8 cellular contexts compared by ENCODE assay signal in the genomic region with DNA sequence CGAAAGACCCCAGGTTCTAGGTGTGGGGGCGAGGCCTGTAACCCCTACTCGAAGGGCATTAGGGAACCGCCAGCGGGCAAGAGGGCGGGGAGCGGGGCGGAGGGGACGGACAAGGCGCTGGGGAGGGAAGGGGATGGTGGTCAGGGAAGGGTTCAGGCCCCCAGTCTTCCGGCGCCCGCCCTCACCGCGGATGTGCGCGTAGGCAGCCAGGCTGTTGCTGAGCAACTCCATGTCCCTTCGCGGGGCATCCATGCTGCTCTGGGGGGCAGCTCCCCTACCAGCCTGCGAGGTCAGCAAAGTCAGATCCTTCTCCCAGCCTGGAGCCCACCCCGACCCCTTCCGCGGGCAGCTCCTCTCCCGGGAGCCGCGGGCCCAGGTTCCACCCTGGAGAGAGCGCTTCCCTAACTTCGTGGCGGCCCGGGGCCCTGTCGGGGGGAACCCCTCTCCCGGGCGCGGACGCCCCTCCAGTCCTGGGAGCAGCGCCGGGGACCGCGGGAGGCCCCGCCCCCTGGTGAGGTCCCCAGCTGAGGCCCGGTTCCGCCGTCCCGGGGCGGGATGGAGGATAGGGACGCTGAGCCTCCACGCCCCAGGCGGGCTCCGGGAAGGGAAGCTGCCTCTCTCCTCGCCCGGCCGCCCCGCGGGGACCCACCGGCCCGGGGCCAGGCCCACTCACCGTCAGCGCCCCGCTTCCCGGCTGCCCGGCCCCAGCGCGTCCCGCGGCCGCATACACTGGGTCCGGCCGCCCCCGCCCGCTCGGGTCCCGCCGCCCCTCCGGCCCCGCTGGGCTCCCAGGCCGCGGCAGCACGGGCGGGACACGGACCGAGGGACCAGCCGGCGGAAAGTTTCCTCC. TPM values are rescaled to one million over a fixed set of nuclear protein-coding genes. Genes with fewer than 3 reads are reported as not detected.
DNase-seq lines count a peak whose midpoint lies in the region; ATAC-seq, FAIRE-seq and TF ChIP-seq lines count a peak whose summit lies in the region.

No MANE protein-coding gene starts in this region.

- DNase-seq in GM12865 (ENCODE audit: low read depth) (peak; percentile 38), glutamatergic neuron (peak; percentile 47), pancreas (peak in 5 of 6 donors; percentile 25 to 82 (median 55)), NCI-H1417 treated with DMSO at 0.1 percent for 48 hours (lab: John Stamatoyannopoulos, UW) (no peak), globus pallidus (ENCODE audit: low spot score) (no peak)
- DNase-seq in Jurkat, Clone E6-1 (ENCODE audit: low read depth, low spot score): no peak
- DNase-seq in activated T-helper 2 cell treated with anti-CD3 and anti-CD28 coated beads, Interferon-gamma antibody, Interleukin-2, Interleukin-4, amounts not matched to agents 10 μg/mL and 5 μg/mL and 100 μg/mL, durations not matched to agents 14 hours and 24 hours and 36 hours (ENCODE audit: low spot score): peak; percentile 26

- no peak for TF ChIP-seq CTCF in GM12865 (IDR thresholded peaks at IDR 0.05; ENCODE audit: insufficient read depth, low read depth, low read length, missing control alignments)
- no peak for TF ChIP-seq CTCF in glutamatergic neuron (IDR thresholded peaks at IDR 0.05; ENCODE audit: partially characterized antibody, unreplicated experiment)
- TF ChIP-seq CTCF in pancreas (IDR thresholded peaks at IDR 0.05): no peak

- H3K9me3 Mint-ChIP-seq in activated T-helper 2 cell treated with anti-CD3 and anti-CD28 coated beads, Interferon-gamma antibody, Interleukin-2, Interleukin-4, amounts not matched to agents 10 μg/mL and 5 μg/mL and 100 μg/mL, durations not matched to agents 14 hours and 24 hours and 36 hours: no peaks in the 10 kb centered on the region
- peaks cover 5% of the 10 kb centered on the region for H3K9me3 Mint-ChIP-seq in glutamatergic neuron (ENCODE audit: unreplicated experiment)

- no peak for FAIRE-seq in pancreas (lab: Jason Lieb, UNC)

- H3K36me3 Mint-ChIP-seq in activated T-helper 2 cell treated with anti-CD3 and anti-CD28 coated beads, Interferon-gamma antibody, Interleukin-2, Interleukin-4, amounts not matched to agents 10 μg/mL and 5 μg/mL and 100 μg/mL, durations not matched to agents 14 hours and 24 hours and 36 hours (ENCODE audit: low read depth): peaks cover 4% of the 10 kb centered on the region
- peaks cover 3% of the 10 kb centered on the region for H3K36me3 Mint-ChIP-seq in glutamatergic neuron (ENCODE audit: unreplicated experiment)

- peak overlapping the region; percentile 74 for H3K4me3 Mint-ChIP-seq in activated T-helper 2 cell treated with anti-CD3 and anti-CD28 coated beads, Interferon-gamma antibody, Interleukin-2, Interleukin-4, amounts not matched to agents 10 μg/mL and 5 μg/mL and 100 μg/mL, durations not matched to agents 14 hours and 24 hours and 36 hours (ENCODE audit: low read depth)
- peak overlapping the region; percentile 42 for H3K4me3 Mint-ChIP-seq in glutamatergic neuron (ENCODE audit: unreplicated experiment)

- peak in 3 of 4 donors; percentile 7 to 24 (median 18) for ATAC-seq in pancreas
- no peak for ATAC-seq in GM18517 (IDR thresholded peaks at IDR 0.05; ENCODE audit: unreplicated experiment)

- 17% methylated on average over 67 to 83 of the region's 83 CpGs for WGBS in pancreas, 2 donors

- no peaks in the 10 kb centered on the region for H3K9me3 ChIP-seq in pancreas

- H3K4me1 ChIP-seq in pancreas: peaks cover 0 to 7% (median 0%) of the 10 kb centered on the region in 3 donors

- H3K4me1 Mint-ChIP-seq in activated T-helper 2 cell treated with anti-CD3 and anti-CD28 coated beads, Interferon-gamma antibody, Interleukin-2, Interleukin-4, amounts not matched to agents 10 μg/mL and 5 μg/mL and 100 μg/mL, durations not matched to agents 14 hours and 24 hours and 36 hours (ENCODE audit: low read depth): peaks cover 22% of the 10 kb centered on the region
- H3K4me1 Mint-ChIP-seq in glutamatergic neuron (ENCODE audit: low read depth, unreplicated experiment): peaks cover 2% of the 10 kb centered on the region

- H3K27ac Mint-ChIP-seq in activated T-helper 2 cell treated with anti-CD3 and anti-CD28 coated beads, Interferon-gamma antibody, Interleukin-2, Interleukin-4, amounts not matched to agents 10 μg/mL and 5 μg/mL and 100 μg/mL, durations not matched to agents 14 hours and 24 hours and 36 hours: peak overlapping the region; percentile 55
- H3K27ac Mint-ChIP-seq in glutamatergic neuron (ENCODE audit: unreplicated experiment): no peak overlapping the region

- H3K4me3 ChIP-seq in GM12865 (ENCODE audit: low read depth, low read length) (peak overlapping the region; percentile 53), pancreas (peak overlapping the region; percentile 53 to 70 (median 58))
- H3K4me3 ChIP-seq in Jurkat, Clone E6-1 (ENCODE audit: low read length): peak overlapping the region; percentile 50

- H3K27me3 ChIP-seq in pancreas: no peaks in the 10 kb centered on the region

- no peaks in the 10 kb centered on the region for H3K27me3 Mint-ChIP-seq in activated T-helper 2 cell treated with anti-CD3 and anti-CD28 coated beads, Interferon-gamma antibody, Interleukin-2, Interleukin-4, amounts not matched to agents 10 μg/mL and 5 μg/mL and 100 μg/mL, durations not matched to agents 14 hours and 24 hours and 36 hours (ENCODE audit: low read depth)
- H3K27me3 Mint-ChIP-seq in glutamatergic neuron (ENCODE audit: unreplicated experiment): peaks cover 27% of the 10 kb centered on the region

- no peaks in the 10 kb centered on the region for H3K36me3 ChIP-seq in pancreas

- intact Hi-C loops in activated T-helper 2 cell treated with anti-CD3 and anti-CD28 coated beads, Interferon-gamma antibody, Interleukin-2, Interleukin-4, amounts not matched to agents 10 μg/mL and 5 μg/mL and 100 μg/mL, durations not matched to agents 14 hours and 24 hours and 36 hours (cut with micrococcal nuclease): loop anchor here (1.0 to 5.0 kb wide), 2 partner anchors 17 to 44 kb away; a partner anchor contains a TSS
- intact Hi-C loops in pancreas (cut with DNase I): no loop called here

- peak overlapping the region in 2 of 4 donors; percentile 56 to 57 for H3K27ac ChIP-seq in pancreas

RNA-seq across cellular contexts. Expression of a gene that starts 0.4 kb away (rescaled TPM):
- 5.7 TPM for polyA plus RNA-seq in Jurkat, Clone E6-1 (2012; ENCODE audit: insufficient read depth, insufficient read length)
- total RNA-seq in activated T-helper 2 cell treated with anti-CD3 and anti-CD28 coated beads, Interferon-gamma antibody, Interleukin-2, Interleukin-4, amounts not matched to agents 10 μg/mL and 5 μg/mL and 100 μg/mL, durations not matched to agents 14 hours and 24 hours and 36 hours: 10.7 and 11.0 TPM in 2 replicates
- total RNA-seq in glutamatergic neuron (ENCODE audit: unreplicated experiment): 1.5 TPM
- 10 to 100 TPM in 1 of 6 donors, 1 to 10 TPM in 5; 3.3 to 11.4 (median 3.9) TPM for total RNA-seq in pancreas
- polyA plus RNA-seq in pancreas: 10 to 100 TPM; 13.3 to 14.0 TPM

RNA-seq across cellular contexts. Expression of a gene that starts 16.8 kb away (rescaled TPM):
- 6.6 TPM for polyA plus RNA-seq in Jurkat, Clone E6-1 (2012; ENCODE audit: insufficient read depth, insufficient read length)
- total RNA-seq in activated T-helper 2 cell treated with anti-CD3 and anti-CD28 coated beads, Interferon-gamma antibody, Interleukin-2, Interleukin-4, amounts not matched to agents 10 μg/mL and 5 μg/mL and 100 μg/mL, durations not matched to agents 14 hours and 24 hours and 36 hours: 19.0 and 20.4 TPM in 2 replicates
- total RNA-seq in glutamatergic neuron (ENCODE audit: unreplicated experiment) (11.8 TPM), pancreas (1 to 10 TPM in 2 of 6 donors, under 1 TPM in 4; 0.41 to 1.7 (median 0.58) TPM)
- 1 to 10 TPM; 1.7 to 2.6 TPM for polyA plus RNA-seq in pancreas

Comparison
In these comparisons a context has a peak if more than half of its experiments do, and no peak if none do; other contexts are left out.
1. DNase-seq: peak in GM12865 (single experiment), activated T-helper 2 cell treated with anti-CD3 and anti-CD28 coated beads, Interferon-gamma antibody, Interleukin-2, Interleukin-4, amounts not matched to agents 10 μg/mL and 5 μg/mL and 100 μg/mL, durations not matched to agents 14 hours and 24 hours and 36 hours (single experiment), glutamatergic neuron (single experiment) and pancreas (5 of 6); none in Jurkat, Clone E6-1 (single experiment), NCI-H1417 treated with DMSO at 0.1 percent for 48 hours (single experiment) and globus pallidus (single experiment).
2. Peak in every context shown above with its lines, with median percentiles within 50 percentile points of each other: H3K4me3 ChIP-seq.